ENCODE assay signal across 1 cellular context in the genomic region with DNA sequence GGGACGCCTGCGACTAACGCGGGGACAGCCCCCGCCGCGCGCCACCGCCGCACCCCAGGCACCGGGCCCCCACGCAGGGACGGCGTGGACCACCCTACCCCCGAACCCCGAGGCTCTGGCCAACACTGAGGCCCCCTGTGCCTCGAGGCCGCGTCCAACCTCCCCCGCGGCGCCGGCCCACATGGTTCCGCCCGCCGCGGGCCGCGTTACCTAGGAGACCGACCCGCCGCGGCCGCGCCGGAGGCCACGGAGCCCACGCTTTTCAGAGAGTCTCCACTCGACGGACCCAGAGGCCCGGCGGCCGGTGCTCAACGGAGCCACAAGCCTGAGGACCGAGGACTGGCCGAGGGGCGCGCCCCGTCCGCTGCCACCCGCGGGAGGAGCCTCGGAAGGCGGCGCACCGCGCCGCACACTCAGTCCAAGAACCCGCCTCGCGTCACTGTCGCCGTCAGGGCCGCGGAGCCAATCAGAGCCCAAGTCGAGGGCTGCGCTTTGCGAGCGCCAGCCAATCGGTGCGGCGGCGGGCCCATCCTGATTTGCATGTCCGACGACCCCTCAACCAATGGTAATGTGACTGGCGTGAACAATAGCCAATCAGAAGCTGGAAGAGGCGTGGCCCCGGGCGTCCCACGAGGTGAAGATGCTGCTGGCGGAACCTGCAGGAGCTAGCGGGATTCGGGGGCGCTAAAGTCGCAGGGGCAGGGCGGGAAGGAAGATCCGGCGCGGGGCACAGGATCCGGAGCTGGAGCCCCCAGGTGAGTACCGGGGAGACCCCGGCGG.
TF ChIP-seq lines count a peak whose summit lies in the region.

Gene NPHP4, minus strand, starts transcription at position 392 of the 780 bp plus-strand sequence. CDS start 6,136 bp downstream, outside the sequence.

TF ChIP-seq in HepG2, 621 proteins besides CTCF, POLR2A, EP300 and RAD21 (continued from another document and continues in another):
- TF ChIP-seq ZNF792 (CRISPR knock-in tag; IDR thresholded peaks at IDR 0.05) = no peak
- no peak for TF ChIP-seq ZUFSP (CRISPR knock-in tag; IDR thresholded peaks at IDR 0.05; ENCODE audit: borderline replicate concordance)
- TF ChIP-seq ZNF598 (CRISPR knock-in tag; IDR thresholded peaks at IDR 0.05; ENCODE audit: borderline replicate concordance) = no peak
- no peak for TF ChIP-seq ZNF558 (CRISPR knock-in tag; IDR thresholded peaks at IDR 0.05; ENCODE audit: borderline replicate concordance)
- TF ChIP-seq KDM5B (CRISPR knock-in tag; IDR thresholded peaks at IDR 0.05; ENCODE audit: borderline replicate concordance) = peak; percentile 38
- TF ChIP-seq FOSL2 (CRISPR knock-in tag; IDR thresholded peaks at IDR 0.05) = no peak; the same call in 1 of the 2 replicates
- TF ChIP-seq, protein P1, sequence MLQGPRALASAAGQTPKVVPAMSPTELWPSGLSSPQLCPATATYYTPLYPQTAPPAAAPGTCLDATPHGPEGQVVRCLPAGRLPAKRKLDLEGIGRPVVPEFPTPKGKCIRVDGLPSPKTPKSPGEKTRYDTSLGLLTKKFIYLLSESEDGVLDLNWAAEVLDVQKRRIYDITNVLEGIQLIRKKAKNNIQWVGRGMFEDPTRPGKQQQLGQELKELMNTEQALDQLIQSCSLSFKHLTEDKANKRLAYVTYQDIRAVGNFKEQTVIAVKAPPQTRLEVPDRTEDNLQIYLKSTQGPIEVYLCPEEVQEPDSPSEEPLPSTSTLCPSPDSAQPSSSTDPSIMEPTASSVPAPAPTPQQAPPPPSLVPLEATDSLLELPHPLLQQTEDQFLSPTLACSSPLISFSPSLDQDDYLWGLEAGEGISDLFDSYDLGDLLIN (CRISPR knock-in tag; IDR thresholded peaks at IDR 0.05; ENCODE audit: borderline replicate concordance) = no peak
- TF ChIP-seq HNRNPLL (IDR thresholded peaks at IDR 0.05; ENCODE audit: low read depth, low read length, poor library complexity, severe bottlenecking) = peak; percentile 95
- TF ChIP-seq ZSCAN20 (CRISPR knock-in tag; IDR thresholded peaks at IDR 0.05; ENCODE audit: borderline replicate concordance) = no peak
- TF ChIP-seq GRHL1 (CRISPR knock-in tag; conservative IDR thresholded peaks at IDR 0.05) = no peak
- TF ChIP-seq, protein P2, sequence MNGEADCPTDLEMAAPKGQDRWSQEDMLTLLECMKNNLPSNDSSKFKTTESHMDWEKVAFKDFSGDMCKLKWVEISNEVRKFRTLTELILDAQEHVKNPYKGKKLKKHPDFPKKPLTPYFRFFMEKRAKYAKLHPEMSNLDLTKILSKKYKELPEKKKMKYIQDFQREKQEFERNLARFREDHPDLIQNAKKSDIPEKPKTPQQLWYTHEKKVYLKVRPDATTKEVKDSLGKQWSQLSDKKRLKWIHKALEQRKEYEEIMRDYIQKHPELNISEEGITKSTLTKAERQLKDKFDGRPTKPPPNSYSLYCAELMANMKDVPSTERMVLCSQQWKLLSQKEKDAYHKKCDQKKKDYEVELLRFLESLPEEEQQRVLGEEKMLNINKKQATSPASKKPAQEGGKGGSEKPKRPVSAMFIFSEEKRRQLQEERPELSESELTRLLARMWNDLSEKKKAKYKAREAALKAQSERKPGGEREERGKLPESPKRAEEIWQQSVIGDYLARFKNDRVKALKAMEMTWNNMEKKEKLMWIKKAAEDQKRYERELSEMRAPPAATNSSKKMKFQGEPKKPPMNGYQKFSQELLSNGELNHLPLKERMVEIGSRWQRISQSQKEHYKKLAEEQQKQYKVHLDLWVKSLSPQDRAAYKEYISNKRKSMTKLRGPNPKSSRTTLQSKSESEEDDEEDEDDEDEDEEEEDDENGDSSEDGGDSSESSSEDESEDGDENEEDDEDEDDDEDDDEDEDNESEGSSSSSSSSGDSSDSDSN (CRISPR knock-in tag; IDR thresholded peaks at IDR 0.05) = peak; percentile 58; the same call in 1 of the 2 replicates
- no peak for TF ChIP-seq NFE2L2 (IDR thresholded peaks at IDR 0.05; ENCODE audit: low read length)
- TF ChIP-seq RAD51 (IDR thresholded peaks at IDR 0.05; ENCODE audit: borderline replicate concordance) = no peak
- TF ChIP-seq ZNF138 (CRISPR knock-in tag; IDR thresholded peaks at IDR 0.05; ENCODE audit: low read depth) = no peak
- no peak for TF ChIP-seq SRF (IDR thresholded peaks at IDR 0.05; ENCODE audit: low read depth, low read length)
- no peak for TF ChIP-seq STAG1 (CRISPR knock-in tag; IDR thresholded peaks at IDR 0.05)
- no peak for TF ChIP-seq SOX5 (CRISPR knock-in tag; IDR thresholded peaks at IDR 0.05; ENCODE audit: borderline replicate concordance)
- TF ChIP-seq SP5 (CRISPR knock-in tag; IDR thresholded peaks at IDR 0.05; ENCODE audit: borderline replicate concordance, low read depth) = no peak; the same call in 1 of the 2 replicates
- no peak for TF ChIP-seq SIX1 (CRISPR knock-in tag; IDR thresholded peaks at IDR 0.05; ENCODE audit: borderline replicate concordance)
- no peak for TF ChIP-seq ZSCAN29 (CRISPR knock-in tag; conservative IDR thresholded peaks at IDR 0.05)
- TF ChIP-seq RNF2 (conservative IDR thresholded peaks at IDR 0.05; ENCODE audit: low read depth) = peak; percentile 73; the same call in 1 of the 2 replicates
- TF ChIP-seq PRDM15 (CRISPR knock-in tag; IDR thresholded peaks at IDR 0.05) = peak; percentile 100
- no peak for TF ChIP-seq ZNF75D (CRISPR knock-in tag; IDR thresholded peaks at IDR 0.05; ENCODE audit: borderline replicate concordance)
- TF ChIP-seq, protein P3, sequence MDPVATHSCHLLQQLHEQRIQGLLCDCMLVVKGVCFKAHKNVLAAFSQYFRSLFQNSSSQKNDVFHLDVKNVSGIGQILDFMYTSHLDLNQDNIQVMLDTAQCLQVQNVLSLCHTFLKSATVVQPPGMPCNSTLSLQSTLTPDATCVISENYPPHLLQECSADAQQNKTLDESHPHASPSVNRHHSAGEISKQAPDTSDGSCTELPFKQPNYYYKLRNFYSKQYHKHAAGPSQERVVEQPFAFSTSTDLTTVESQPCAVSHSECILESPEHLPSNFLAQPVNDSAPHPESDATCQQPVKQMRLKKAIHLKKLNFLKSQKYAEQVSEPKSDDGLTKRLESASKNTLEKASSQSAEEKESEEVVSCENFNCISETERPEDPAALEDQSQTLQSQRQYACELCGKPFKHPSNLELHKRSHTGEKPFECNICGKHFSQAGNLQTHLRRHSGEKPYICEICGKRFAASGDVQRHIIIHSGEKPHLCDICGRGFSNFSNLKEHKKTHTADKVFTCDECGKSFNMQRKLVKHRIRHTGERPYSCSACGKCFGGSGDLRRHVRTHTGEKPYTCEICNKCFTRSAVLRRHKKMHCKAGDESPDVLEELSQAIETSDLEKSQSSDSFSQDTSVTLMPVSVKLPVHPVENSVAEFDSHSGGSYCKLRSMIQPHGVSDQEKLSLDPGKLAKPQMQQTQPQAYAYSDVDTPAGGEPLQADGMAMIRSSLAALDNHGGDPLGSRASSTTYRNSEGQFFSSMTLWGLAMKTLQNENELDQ (CRISPR knock-in tag; IDR thresholded peaks at IDR 0.05; ENCODE audit: borderline replicate concordance) = no peak
- TF ChIP-seq NFATC3 (CRISPR knock-in tag; IDR thresholded peaks at IDR 0.05) = 0 out of 2 replicates have a peak, but pooled peaks have one; percentile 41
- TF ChIP-seq ZNF710 (CRISPR knock-in tag; IDR thresholded peaks at IDR 0.05; ENCODE audit: borderline replicate concordance) = no peak
- TF ChIP-seq NFRKB (IDR thresholded peaks at IDR 0.05) = no peak
- no peak for TF ChIP-seq ZNF431 (CRISPR knock-in tag; IDR thresholded peaks at IDR 0.05; ENCODE audit: borderline replicate concordance, low read depth)
- TF ChIP-seq TRIM22 (IDR thresholded peaks at IDR 0.05) = no peak
- no peak for TF ChIP-seq FOXA3 (CRISPR knock-in tag; IDR thresholded peaks at IDR 0.05)
- peak; percentile 92 for TF ChIP-seq RFXANK (CRISPR knock-in tag; IDR thresholded peaks at IDR 0.05)
- no peak for TF ChIP-seq ATF5 (CRISPR knock-in tag; IDR thresholded peaks at IDR 0.05; ENCODE audit: low read depth)
- TF ChIP-seq HDAC2 (CRISPR knock-in tag; IDR thresholded peaks at IDR 0.05) = no peak
